Comparison of ENCODE assay signal across 11 cellular contexts in genomic region chr7:127683776-127684681, GRCh38. TPM values are rescaled to one million over a fixed set of nuclear protein-coding genes. Genes with fewer than 3 reads are reported as not detected.
DNase-seq lines count a peak whose midpoint lies in the region; ATAC-seq and TF ChIP-seq lines count a peak whose summit lies in the region.
"Had no signal": no experiment of that assay in that cellular context is flagged by ENCODE, and none has a peak within 500 bp of the region (broad histone marks: within the 10 kb centered on the region; RNA-seq: fewer than 3 reads in every experiment).

No MANE protein-coding gene starts in this region.

- H3K79me2 ChIP-seq in H9 (ENCODE audit: insufficient read depth, low read length): peaks cover 3% of the 10 kb centered on the region; the same call in 1 of the 2 replicates

- H3K27ac Mint-ChIP-seq in H9: peak overlapping the region; percentile 80 to 99 (median 95)
- peak overlapping the region in 2 of 10 donors; percentile 30 to 33 for H3K27ac Mint-ChIP-seq in naive thymus-derived CD8-positive, alpha-beta T cell

- peaks cover 30 to 44% (median 35%) of the 10 kb centered on the region in 3 experiments for H3K36me3 Mint-ChIP-seq in H9 (ENCODE audit: insufficient read depth in 1 of 3, low read depth in 3 of 3)
- peaks cover 20 to 53% (median 30%) of the 10 kb centered on the region in 3 donors for H3K36me3 Mint-ChIP-seq in naive thymus-derived CD8-positive, alpha-beta T cell

- no peak overlapping the region for H2AK5ac ChIP-seq in H9 (ENCODE audit: insufficient read length, low read length)

- no peaks in the 10 kb centered on the region for H4K20me1 ChIP-seq in H9 (ENCODE audit: control insufficient read depth, insufficient read depth, insufficient read length)

- DNase-seq in H9 (no peak), LHCN-M2 (ENCODE audit: low read depth) (peak; percentile 71), COLO668 (lab: John Stamatoyannopoulos, UW; ENCODE audit: unreplicated experiment) (no peak), testis (no peak)
- no peak for DNase-seq in activated naive CD4-positive, alpha-beta T cell treated with anti-CD3 and anti-CD28 coated beads, Interleukin-2, amount 50 U/mL, for 16 hours
- DNase-seq in naive thymus-derived CD8-positive, alpha-beta T cell: no peak
- DNase-seq: HCEC 1CT had no signal

- H3K14ac ChIP-seq in H9 (ENCODE audit: insufficient read depth, low read length): no peak overlapping the region

- no peak overlapping the region for H4K5ac ChIP-seq in H9 (ENCODE audit: insufficient read length, low read depth, low read length)

- H3K36me3 ChIP-seq in iPS-18a (ENCODE audit: control insufficient read depth, low read depth, low read length) (peaks cover 20% of the 10 kb centered on the region), testis (ENCODE audit: low read depth, missing control alignments) (no peaks in the 10 kb centered on the region)

- no peaks in the 10 kb centered on the region for H3K9me3 ChIP-seq in H9 (ENCODE audit: control insufficient read depth, low read depth, low read length)
- H3K9me3 ChIP-seq in iPS-18a (ENCODE audit: control insufficient read depth, low read depth, low read length): no peaks in the 10 kb centered on the region
- H3K9me3 ChIP-seq in testis: no peaks in the 10 kb centered on the region

- no peak overlapping the region for H2BK20ac ChIP-seq in H9 (ENCODE audit: low read depth, low read length, poor library complexity, severe bottlenecking)

- no peak overlapping the region for H3T11ph ChIP-seq in H9 (ENCODE audit: low read length)

- intact Hi-C loops in testis (cut with DNase I; ENCODE audit: low total_unique reads): no loop called here

- no peak overlapping the region for H3K23ac ChIP-seq in H9 (ENCODE audit: insufficient read length, low read depth, low read length)

- H3K18ac ChIP-seq in H9 (ENCODE audit: insufficient read length, low read depth, low read length): no peak overlapping the region

- peak; percentile 57 for ATAC-seq in GM18520 (IDR thresholded peaks at IDR 0.05; ENCODE audit: unreplicated experiment)
- ATAC-seq in naive thymus-derived CD8-positive, alpha-beta T cell: no peak
- ATAC-seq: sciatic nerve had no signal

- POLR2A ChIA-PET in naive thymus-derived CD8-positive, alpha-beta T cell (lab: Charles Lee): no interaction called here

- H2BK5ac ChIP-seq in H9 (ENCODE audit: insufficient read length, low read length): no peak overlapping the region

- H2BK12ac ChIP-seq in H9 (ENCODE audit: insufficient read length, low read depth, low read length): no peak overlapping the region

- TF ChIP-seq CTCF in H9 (conservative IDR thresholded peaks at IDR 0.05) (no peak), testis (IDR thresholded peaks at IDR 0.05) (no peak)

- H2AFZ ChIP-seq in H9 (ENCODE audit: low read length): no peak overlapping the region

- no peak overlapping the region for H4K8ac ChIP-seq in H9 (replicated peaks; ENCODE audit: insufficient read length, low read depth, low read length)

- peaks cover 15% of the 10 kb centered on the region; the same call in 1 of the 2 replicates for H3K4me1 ChIP-seq in H9 (ENCODE audit: insufficient read depth, low read length)
- peaks cover 58% of the 10 kb centered on the region for H3K4me1 ChIP-seq in iPS-18a (ENCODE audit: control insufficient read depth, low read depth, low read length)
- H3K4me1 ChIP-seq in testis: no peaks in the 10 kb centered on the region

- H3K4me3 Mint-ChIP-seq in H9: peak overlapping the region; percentile 34 to 57
- no peak overlapping the region for H3K4me3 Mint-ChIP-seq in naive thymus-derived CD8-positive, alpha-beta T cell

- no peak overlapping the region for H3K56ac ChIP-seq in H9 (ENCODE audit: insufficient read length, low read depth, low read length)

- H2BK15ac ChIP-seq in H9 (ENCODE audit: low read depth, low read length): no peak overlapping the region

- H3K9ac ChIP-seq in H9 (ENCODE audit: extremely low read depth, insufficient read length, low read length): no peak overlapping the region
- peak overlapping the region; percentile 2 for H3K9ac ChIP-seq in iPS-18a (ENCODE audit: low read length)

- H2BK120ac ChIP-seq in H9 (ENCODE audit: low read depth, low read length, poor library complexity, severe bottlenecking): no peak overlapping the region

- peaks cover 4% of the 10 kb centered on the region for H3K79me1 ChIP-seq in H9 (ENCODE audit: insufficient read depth, low read depth, low read length, poor library complexity, severe bottlenecking)

- H3K4me1 Mint-ChIP-seq in H9: peaks cover 70 to 72% of the 10 kb centered on the region in 2 experiments
- H3K4me1 Mint-ChIP-seq in naive thymus-derived CD8-positive, alpha-beta T cell: peaks cover 28 to 46% (median 39%) of the 10 kb centered on the region in 4 donors

- peaks cover 4 to 7% of the 10 kb centered on the region in 2 experiments; a peak in 4 of 5 replicates for H3K9me3 Mint-ChIP-seq in H9
- peaks cover 8 to 20% (median 11%) of the 10 kb centered on the region in 9 donors for H3K9me3 Mint-ChIP-seq in naive thymus-derived CD8-positive, alpha-beta T cell

- H3K27me3 ChIP-seq in H9 (ENCODE audit: insufficient read depth, low read length): no peaks in the 10 kb centered on the region
- no peaks in the 10 kb centered on the region for H3K27me3 ChIP-seq in iPS-18a (ENCODE audit: control insufficient read depth, insufficient read depth, low read length)
- no peaks in the 10 kb centered on the region for H3K27me3 ChIP-seq in testis

- H3K4me3 ChIP-seq in iPS-18a (ENCODE audit: low read length) (peak overlapping the region; percentile 6), testis (no peak overlapping the region)

- H3K27ac ChIP-seq in H9 (ENCODE audit: insufficient read length, low read depth, low read length) (peak overlapping the region; percentile 93), iPS-18a (ENCODE audit: low read length) (peak overlapping the region; percentile 65), testis (no peak overlapping the region)
- H3K27ac ChIP-seq: VCaP had no signal

- no CpG with 5 or more reads among the region's 4 CpGs for WGBS in H9 (ENCODE audit: extremely low coverage, insufficient read length, low lambda C conversion rate)
- WGBS in testis, 2 donors: 69% methylated on average over 4 of the region's 4 CpGs

- H4K91ac ChIP-seq in H9 (ENCODE audit: insufficient read length, low read depth, low read length): no peak overlapping the region

- no peak for TF ChIP-seq POLR2A in testis (IDR thresholded peaks at IDR 0.05)

- no peaks in the 10 kb centered on the region for H3K23me2 ChIP-seq in H9 (ENCODE audit: insufficient read length, low read depth, low read length, poor library complexity, severe bottlenecking)

- H3K4ac ChIP-seq in H9 (ENCODE audit: low read depth, low read length): no peak overlapping the region

- no peaks in the 10 kb centered on the region; the same call in 1 of the 2 replicates for H3K27me3 Mint-ChIP-seq in H9 (ENCODE audit: low read depth)
- H3K27me3 Mint-ChIP-seq in naive thymus-derived CD8-positive, alpha-beta T cell: no peaks in the 10 kb centered on the region

- H3K4me2 ChIP-seq in H9 (ENCODE audit: insufficient read depth, insufficient read length, low read length): peak overlapping the region; percentile 55

RNA-seq across cellular contexts. Expression of gene SND1, which starts 32.0 kb away (rescaled TPM):
- total RNA-seq in H9 (2021): 218 and 225 TPM in 2 replicates
- total RNA-seq in LHCN-M2 (2014; rRNA removed): 223 TPM in 2 replicates
- polyA plus RNA-seq in LHCN-M2 (2012): 204 TPM
- total RNA-seq in naive thymus-derived CD8-positive, alpha-beta T cell: 100 to 1,000 TPM in 1 of 2 experiments, 10 to 100 TPM in 1; 99.8 to 105 TPM
- 10 to 100 TPM; 80.1 to 86.0 (median 82.5) TPM for polyA plus RNA-seq in naive thymus-derived CD8-positive, alpha-beta T cell
- total RNA-seq in testis: 100 to 1,000 TPM; 179 to 207 TPM
- polyA plus RNA-seq in testis (ENCODE audit: insufficient read depth, low read depth, low replicate concordance): 132 TPM

Comparison
In these comparisons a context has a peak if more than half of its experiments do, and no peak if none do; other contexts are left out.
1. H3K27ac ChIP-seq: peak in H9 (single experiment) and iPS-18a (single experiment); none in testis (0 of 2).
2. H3K4me3 Mint-ChIP-seq: peak in H9 (2 of 2); none in naive thymus-derived CD8-positive, alpha-beta T cell (0 of 10).